ENCODE assay signal across 23 cellular contexts in the genomic region with DNA sequence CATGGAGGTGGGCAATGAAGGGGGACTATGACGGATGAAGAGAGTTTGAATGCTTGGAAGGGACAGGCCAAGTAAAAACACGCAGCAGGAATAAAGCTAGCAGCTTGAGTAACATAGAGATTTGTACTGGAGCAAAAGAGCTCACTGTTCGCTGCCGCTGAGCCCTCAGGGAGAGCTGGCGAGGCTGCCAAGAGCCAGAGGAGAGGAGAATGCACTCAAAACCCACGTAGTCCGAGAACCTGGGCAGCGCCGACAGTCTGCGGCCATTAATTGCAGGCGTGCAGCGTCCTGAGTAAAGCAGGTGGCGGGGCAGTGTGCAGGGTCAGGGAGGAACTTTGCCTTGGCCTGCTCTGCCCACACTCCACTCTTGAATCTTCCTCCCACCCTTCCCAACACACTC.
DNase-seq lines count a peak whose midpoint lies in the region; ATAC-seq and TF ChIP-seq lines count a peak whose summit lies in the region.
"Had no signal": no experiment of that assay in that cellular context is flagged by ENCODE, and none has a peak within 500 bp of the region (broad histone marks: within the 10 kb centered on the region; RNA-seq: fewer than 3 reads in every experiment).

No MANE protein-coding gene starts in this region.

- DNase-seq in NCI-H1105 treated with DMSO at 0.1 percent for 48 hours (lab: John Stamatoyannopoulos, UW) (peak; percentile 11), NCI-H1105 (lab: John Stamatoyannopoulos, UW) (no peak), anterior cingulate cortex (lab: John Stamatoyannopoulos, UW) (peak in 34 of 58 donors; percentile 3 to 60 (median 25)), midbrain (lab: John Stamatoyannopoulos, UW) (peak; percentile 32), tibial artery (peak in 1 of 2 donors; percentile 79), cortex of kidney (lab: John Stamatoyannopoulos, UW) (no peak)
- no peak for DNase-seq in stimulated activated naive B cell treated with anti-CD40 and anti-IgM and Interleukin-4, amounts not matched to agents 10 μg/mL and 1 μg/mL and 100 μg/mL, for 72 hours
- DNase-seq: COR-L47; foreskin fibroblast; lower lobe of right lung; MM.1S; NCI-H1694 treated with DMSO at 0.1 percent for 48 hours; pancreas; SK-N-SH; stimulated activated CD4-positive, alpha-beta T cell treated with anti-CD3 and anti-CD28 coated beads, Interleukin-2, amount 100 ng/mL, for 24 hours; stimulated activated naive CD4-positive, alpha-beta T cell; trophoblast cell had no signal

- intact Hi-C loops in tibial artery (cut with DNase I; ENCODE audit: low total_unique reads), result no loop called here

- H3K27me3 ChIP-seq in tibial artery, result no peaks in the 10 kb centered on the region
- H3K27me3 ChIP-seq: cardiac muscle cell, pancreas had no signal

- no peak for TF ChIP-seq CTCF in tibial artery (IDR thresholded peaks at IDR 0.05)

- H3K9me3 Mint-ChIP-seq in stimulated activated naive B cell treated with anti-CD40 and anti-IgM and Interleukin-4, amounts not matched to agents 10 μg/mL and 1 μg/mL and 100 μg/mL, for 72 hours, result no peaks in the 10 kb centered on the region
- H3K9me3 Mint-ChIP-seq: activated T-helper 17 cell treated with anti-CD3 and anti-CD28 coated beads, Interleukin-2, amount 50 U/mL, for 72 hours had no signal

- peak overlapping the region; percentile 80 to 82 for H3K27ac ChIP-seq in tibial artery
- H3K27ac ChIP-seq: 22Rv1, lower lobe of right lung, pancreas had no signal

- no peaks in the 10 kb centered on the region for H3K9me3 ChIP-seq in tibial artery
- H3K9me3 ChIP-seq: HAP-1, lower lobe of right lung, pancreas, SK-N-SH had no signal

- no peaks in the 10 kb centered on the region for H3K27me3 Mint-ChIP-seq in stimulated activated naive B cell treated with anti-CD40 and anti-IgM and Interleukin-4, amounts not matched to agents 10 μg/mL and 1 μg/mL and 100 μg/mL, for 72 hours
- H3K27me3 Mint-ChIP-seq: activated T-helper 17 cell treated with anti-CD3 and anti-CD28 coated beads, Interleukin-2, amount 50 U/mL, for 72 hours had no signal

- H3K27ac Mint-ChIP-seq in stimulated activated naive B cell treated with anti-CD40 and anti-IgM and Interleukin-4, amounts not matched to agents 10 μg/mL and 1 μg/mL and 100 μg/mL, for 72 hours, result no peak overlapping the region
- H3K27ac Mint-ChIP-seq: activated T-helper 17 cell treated with anti-CD3 and anti-CD28 coated beads, Interleukin-2, amount 50 U/mL, for 72 hours had no signal

- H3K4me3 ChIP-seq in tibial artery, result peak overlapping the region; percentile 33 to 37
- H3K4me3 ChIP-seq: cardiac muscle cell, HAP-1, lower lobe of right lung, pancreas had no signal

- H3K4me1 ChIP-seq in tibial artery, result peaks cover 0 to 27% (median 16%) of the 10 kb centered on the region in 4 donors
- H3K4me1 ChIP-seq: HAP-1, pancreas had no signal

- peaks cover 0 to 15% (median 9%) of the 10 kb centered on the region in 3 donors for H3K36me3 ChIP-seq in tibial artery

- no peak for ATAC-seq in HG02610 (IDR thresholded peaks at IDR 0.05; ENCODE audit: unreplicated experiment)
- ATAC-seq in stimulated activated naive B cell treated with anti-CD40 and anti-IgM and Interleukin-4, amounts not matched to agents 10 μg/mL and 1 μg/mL and 100 μg/mL, for 72 hours (replicated peaks), result no peak
- ATAC-seq: activated CD4-positive, CD25-positive, alpha-beta regulatory T cell treated with anti-CD3 and anti-CD28 coated beads, Interleukin-2, amount 50 U/mL, for 24 hours; activated T-helper 17 cell treated with anti-CD3 and anti-CD28 coated beads, Interleukin-2, amount 50 U/mL, for 72 hours; lower lobe of right lung; pancreas had no signal

- no peak overlapping the region for H3K4me3 Mint-ChIP-seq in stimulated activated naive B cell treated with anti-CD40 and anti-IgM and Interleukin-4, amounts not matched to agents 10 μg/mL and 1 μg/mL and 100 μg/mL, for 72 hours
- H3K4me3 Mint-ChIP-seq: activated T-helper 17 cell treated with anti-CD3 and anti-CD28 coated beads, Interleukin-2, amount 50 U/mL, for 72 hours had no signal

- peaks cover 37 to 39% of the 10 kb centered on the region in 2 donors for H3K36me3 Mint-ChIP-seq in stimulated activated naive B cell treated with anti-CD40 and anti-IgM and Interleukin-4, amounts not matched to agents 10 μg/mL and 1 μg/mL and 100 μg/mL, for 72 hours

- peaks cover 4 to 6% of the 10 kb centered on the region in 2 donors for H3K4me1 Mint-ChIP-seq in stimulated activated naive B cell treated with anti-CD40 and anti-IgM and Interleukin-4, amounts not matched to agents 10 μg/mL and 1 μg/mL and 100 μg/mL, for 72 hours
- H3K4me1 Mint-ChIP-seq: activated T-helper 17 cell treated with anti-CD3 and anti-CD28 coated beads, Interleukin-2, amount 50 U/mL, for 72 hours had no signal

Comparison
In these comparisons a context has a peak if more than half of its experiments do, and no peak if none do; other contexts are left out.
1. DNase-seq: peak in NCI-H1105 treated with DMSO at 0.1 percent for 48 hours (single experiment), anterior cingulate cortex (34 of 58) and midbrain (single experiment); none in NCI-H1105 (single experiment), cortex of kidney (single experiment) and stimulated activated naive B cell treated with anti-CD40 and anti-IgM and Interleukin-4, amounts not matched to agents 10 μg/mL and 1 μg/mL and 100 μg/mL, for 72 hours (single experiment).